18 cellular contexts compared by ENCODE assay signal in genomic region chr6:63652980-63653379, GRCh38.
"Had no signal": no experiment of that assay in that cellular context is flagged by ENCODE, and none has a peak within 500 bp of the region (broad histone marks: within the 10 kb centered on the region; RNA-seq: fewer than 3 reads in every experiment).

No MANE protein-coding gene starts in this region.

- H3K36me3 ChIP-seq: tibial nerve had no signal

- DNase-seq: activated CD4-positive, alpha-beta memory T cell treated with anti-CD3 and anti-CD28 coated beads for 36 hours; activated CD4-positive, alpha-beta T cell treated with anti-CD3 and anti-CD28 coated beads for 48 hours; amygdala; cerebellar nuclear complex; heart left ventricle; islet precursor cell; left cardiac atrium; posterior cingulate gyrus; small intestine; stimulated activated CD4-positive, alpha-beta T cell treated with anti-CD3 and anti-CD28 coated beads, Interleukin-2, amount 100 ng/mL, for 24 hours; stimulated activated naive CD8-positive, alpha-beta T cell treated with anti-CD3 and anti-CD28 coated beads, Interleukin-15, amount 100 ng/mL, for 72 hours; T1000 had no signal

- H3K27ac Mint-ChIP-seq: activated CD4-positive, alpha-beta memory T cell treated with anti-CD3 and anti-CD28 coated beads for 36 hours; memory B cell; stimulated activated effector memory CD8-positive, alpha-beta T cell treated with anti-CD3 and anti-CD28 coated beads, Interleukin-12 subunit alpha, Interleukin-12 subunit beta, amount 100 ng/mL, for 72 hours had no signal

- H3K4me3 ChIP-seq: coronary artery, heart left ventricle, tibial nerve had no signal

- H3K27me3 ChIP-seq: heart left ventricle, tibial nerve had no signal

- ATAC-seq: heart left ventricle; left cardiac atrium; sciatic nerve; stimulated activated effector memory CD8-positive, alpha-beta T cell treated with anti-CD3 and anti-CD28 coated beads, Interleukin-12 subunit alpha, Interleukin-12 subunit beta, amount 100 ng/mL, for 72 hours; stimulated activated naive CD8-positive, alpha-beta T cell treated with anti-CD3 and anti-CD28 coated beads, Interleukin-15, amount 100 ng/mL, for 72 hours had no signal

- H3K9me3 Mint-ChIP-seq: stimulated activated effector memory CD8-positive, alpha-beta T cell treated with anti-CD3 and anti-CD28 coated beads, Interleukin-12 subunit alpha, Interleukin-12 subunit beta, amount 100 ng/mL, for 72 hours had no signal

- H3K27me3 Mint-ChIP-seq: activated CD4-positive, alpha-beta memory T cell treated with anti-CD3 and anti-CD28 coated beads for 36 hours; memory B cell; stimulated activated naive CD8-positive, alpha-beta T cell treated with anti-CD3 and anti-CD28 coated beads, Interleukin-15, amount 100 ng/mL, for 72 hours had no signal

- H3K27ac ChIP-seq: coronary artery, heart left ventricle, tibial nerve had no signal

- H3K4me3 Mint-ChIP-seq: activated CD4-positive, alpha-beta memory T cell treated with anti-CD3 and anti-CD28 coated beads for 36 hours; memory B cell; neural crest cell; stimulated activated effector memory CD8-positive, alpha-beta T cell treated with anti-CD3 and anti-CD28 coated beads, Interleukin-12 subunit alpha, Interleukin-12 subunit beta, amount 100 ng/mL, for 72 hours had no signal
